1 cellular context compared by ENCODE assay signal in genomic region chr21:39601194-39601940, GRCh38.
TF ChIP-seq lines count a peak whose summit lies in the region.

No MANE protein-coding gene starts in this region.

TF ChIP-seq in GM23338, 12 proteins besides CTCF, POLR2A, EP300 and RAD21 (continued from another document):
- TF ChIP-seq ZNF462 (CRISPR knock-in tag; IDR thresholded peaks at IDR 0.05) (no peak), EZH2 (IDR thresholded peaks at IDR 0.05; ENCODE audit: low read depth, unreplicated experiment) (no peak), CREB1 (CRISPR knock-in tag; IDR thresholded peaks at IDR 0.05; ENCODE audit: low read depth) (no peak)
- TF ChIP-seq, protein P1, sequence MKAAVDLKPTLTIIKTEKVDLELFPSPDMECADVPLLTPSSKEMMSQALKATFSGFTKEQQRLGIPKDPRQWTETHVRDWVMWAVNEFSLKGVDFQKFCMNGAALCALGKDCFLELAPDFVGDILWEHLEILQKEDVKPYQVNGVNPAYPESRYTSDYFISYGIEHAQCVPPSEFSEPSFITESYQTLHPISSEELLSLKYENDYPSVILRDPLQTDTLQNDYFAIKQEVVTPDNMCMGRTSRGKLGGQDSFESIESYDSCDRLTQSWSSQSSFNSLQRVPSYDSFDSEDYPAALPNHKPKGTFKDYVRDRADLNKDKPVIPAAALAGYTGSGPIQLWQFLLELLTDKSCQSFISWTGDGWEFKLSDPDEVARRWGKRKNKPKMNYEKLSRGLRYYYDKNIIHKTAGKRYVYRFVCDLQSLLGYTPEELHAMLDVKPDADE (IDR thresholded peaks at IDR 0.05), result no peak
TF ChIP-seq in GM23338: peak in this region for 0.
